ENCODE assay signal across 13 cellular contexts in the genomic region with DNA sequence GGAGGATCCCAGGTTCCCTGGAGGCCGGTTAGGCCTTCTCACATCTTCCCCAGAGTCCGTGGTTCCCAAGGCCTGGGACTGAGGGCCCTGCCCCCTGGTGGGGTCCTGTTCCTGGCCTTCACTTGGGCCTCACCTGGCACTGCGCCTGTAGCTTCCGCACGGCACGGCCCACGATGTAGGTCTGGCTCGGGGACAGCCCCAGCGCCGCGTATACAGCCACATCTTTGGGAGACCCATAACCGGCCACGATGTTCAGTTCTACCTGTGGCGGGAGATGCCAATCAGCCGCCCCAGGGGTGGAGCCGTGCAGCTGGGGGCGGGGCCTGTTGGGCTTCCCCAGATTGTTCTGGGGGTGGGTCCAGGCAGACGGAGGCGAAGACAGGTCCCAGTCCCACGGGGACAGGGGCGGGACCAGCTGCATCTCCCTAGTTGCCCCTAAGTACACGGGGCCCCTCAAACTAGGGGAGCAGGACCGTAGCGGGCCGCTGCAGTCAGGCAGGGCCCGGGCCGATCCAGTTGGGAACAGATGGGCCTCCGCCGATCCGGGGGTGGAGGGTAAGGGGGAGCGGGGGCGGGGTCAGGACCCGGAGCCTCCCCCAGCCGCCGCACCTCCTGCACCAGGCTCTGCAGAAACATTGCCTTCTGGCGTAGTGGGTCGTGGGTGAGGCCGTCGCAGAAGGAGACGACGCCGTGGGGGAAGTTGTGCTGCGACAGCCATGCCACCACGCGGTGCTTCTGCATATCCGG.
A peak's percentile ranks its signal among the peaks of the same experiment; 100 is the strongest.
DNase-seq lines count a peak whose midpoint lies in the region; ATAC-seq lines count a peak whose summit lies in the region.
"Had no signal": no experiment of that assay in that cellular context is flagged by ENCODE, and none has a peak within 500 bp of the region (broad histone marks: within the 10 kb centered on the region; RNA-seq: fewer than 3 reads in every experiment).

No MANE protein-coding gene starts in this region.

- DNase-seq in stimulated activated CD4-positive, alpha-beta T cell treated with anti-CD3 and anti-CD28 coated beads, Interleukin-15, amount 100 ng/mL, for 24 hours = peak; percentile 57
- DNase-seq in stimulated activated CD4-positive, alpha-beta T cell treated with anti-CD3 and anti-CD28 coated beads, Interleukin-2, amount 100 ng/mL, for 48 hours = no peak
- DNase-seq in NAMALWA (ENCODE audit: low spot score) = peak; percentile 35
- DNase-seq in germinal center (ENCODE audit: low spot score) = peak; percentile 30
- no peak for DNase-seq in GM19238 (ENCODE audit: insufficient read length, low spot score)
- DNase-seq in NCI-H2171 treated with DMSO at 0.1 percent for 48 hours (lab: John Stamatoyannopoulos, UW) = no peak
- DNase-seq: KG1; kidney glomerular epithelial cell; NCI-H1436; occipital lobe; stimulated activated CD4-positive, alpha-beta T cell treated with anti-CD3 and anti-CD28 coated beads, Interleukin-4, amount 100 ng/mL, for 4 hours; uterus had no signal

- ATAC-seq in HG03439 (IDR thresholded peaks at IDR 0.05; ENCODE audit: unreplicated experiment) = no peak

Comparison
In these comparisons a context has a peak if more than half of its experiments do, and no peak if none do; other contexts are left out.
1. DNase-seq: peak in stimulated activated CD4-positive, alpha-beta T cell treated with anti-CD3 and anti-CD28 coated beads, Interleukin-15, amount 100 ng/mL, for 24 hours (single experiment), NAMALWA (single experiment) and germinal center (single experiment); none in stimulated activated CD4-positive, alpha-beta T cell treated with anti-CD3 and anti-CD28 coated beads, Interleukin-2, amount 100 ng/mL, for 48 hours (0 of 2), GM19238 (single experiment) and NCI-H2171 treated with DMSO at 0.1 percent for 48 hours (single experiment).